8 cellular contexts compared by ENCODE assay signal in the genomic region with DNA sequence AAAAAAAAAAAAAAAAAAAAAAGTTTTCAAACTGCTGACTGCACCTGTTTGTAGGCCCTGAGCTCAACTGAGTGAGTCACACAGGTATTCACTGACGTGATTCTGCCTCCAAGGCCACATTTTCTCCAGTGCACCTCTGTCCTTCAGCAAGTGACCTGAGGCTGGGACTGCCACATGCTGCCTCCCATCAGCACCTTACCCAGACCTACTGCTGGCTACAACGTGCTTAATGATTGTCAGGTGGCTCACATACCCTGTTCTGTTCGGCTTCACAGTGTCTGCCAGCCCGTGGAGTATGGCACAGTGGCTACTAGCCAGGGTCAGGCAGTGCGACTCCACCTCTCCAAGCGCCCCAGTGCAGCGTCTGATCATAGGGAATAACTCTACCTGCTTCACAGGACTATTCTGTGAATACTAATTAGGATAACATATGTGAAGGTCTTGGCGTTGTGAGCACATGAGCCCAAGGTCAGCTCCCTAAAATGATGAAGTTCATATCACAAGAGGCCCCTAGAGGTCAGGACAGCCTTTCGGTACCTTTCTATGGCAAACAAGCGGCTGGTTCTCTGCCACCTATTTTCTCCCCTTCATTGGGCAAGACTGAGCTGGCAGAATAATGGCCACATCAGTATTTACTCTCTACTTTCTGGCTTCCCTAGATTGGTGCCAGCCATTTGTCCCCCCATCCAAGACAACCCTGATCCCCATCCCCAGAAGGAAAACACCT. TPM values are rescaled to one million over a fixed set of nuclear protein-coding genes. Genes with fewer than 3 reads are reported as not detected.
DNase-seq lines count a peak whose midpoint lies in the region; ATAC-seq and TF ChIP-seq lines count a peak whose summit lies in the region.

No MANE protein-coding gene starts in this region.

- TF ChIP-seq EP300 in Ishikawa (IDR thresholded peaks at IDR 0.05; ENCODE audit: borderline replicate concordance), result no peak

- H3K36me3 ChIP-seq in BLaER1 treated with 17β-estradiol and CSF1 and Interleukin-3, amounts not matched to agents 10 nM and 100 nM, result no peaks in the 10 kb centered on the region
- H3K36me3 ChIP-seq in SU-DHL-6 (ENCODE audit: low read length), result no peaks in the 10 kb centered on the region

- H2AFZ ChIP-seq in SU-DHL-6 (ENCODE audit: low read depth, low read length, severe bottlenecking), result no peak overlapping the region

- peak overlapping the region in 9 of 11 experiments; percentile 2 to 91 (median 80); a peak in 13 of 22 replicates for H3K4me2 ChIP-seq in BLaER1 treated with 17β-estradiol and CSF1 and Interleukin-3, amounts not matched to agents 10 nM and 100 nM
- H3K4me2 ChIP-seq in SU-DHL-6 (ENCODE audit: low read depth, low read length, poor library complexity, severe bottlenecking), result no peak overlapping the region

- TF ChIP-seq CTCF in SU-DHL-6 (IDR thresholded peaks at IDR 0.05; ENCODE audit: insufficient read depth, low read length, poor library complexity, severe bottlenecking), result peak; percentile 14

- intact Hi-C loops in left colon (cut with DNase I, micrococcal nuclease), result no loop called here

- H4K20me1 ChIP-seq in BLaER1 treated with 17β-estradiol and CSF1 and Interleukin-3, amounts not matched to agents 10 nM and 100 nM, result no peaks in the 10 kb centered on the region
- H4K20me1 ChIP-seq in SU-DHL-6 (ENCODE audit: low read depth, low read length), result no peaks in the 10 kb centered on the region

- DNase-seq in left colon, result no peak
- no peak for DNase-seq in iPS-NIHi11 (ENCODE audit: low spot score)

- peaks cover 47 to 100% (median 98%) of the 10 kb centered on the region in 10 experiments for H3K4me1 ChIP-seq in BLaER1 treated with 17β-estradiol and CSF1 and Interleukin-3, amounts not matched to agents 10 nM and 100 nM

- no peaks in the 10 kb centered on the region for H3K79me2 ChIP-seq in SU-DHL-6 (ENCODE audit: insufficient read depth, low read length)

- ATAC-seq in left colon (peak; percentile 65), HG03175 (IDR thresholded peaks at IDR 0.05; ENCODE audit: unreplicated experiment) (no peak), GM18870 (IDR thresholded peaks at IDR 0.05; ENCODE audit: unreplicated experiment) (no peak), GM21526 (IDR thresholded peaks at IDR 0.05; ENCODE audit: low FRiP score, unreplicated experiment) (no peak)

- peak overlapping the region in 3 of 11 experiments; percentile 23 to 52 (median 28); a peak in 4 of 22 replicates for H3K9ac ChIP-seq in BLaER1 treated with 17β-estradiol and CSF1 and Interleukin-3, amounts not matched to agents 10 nM and 100 nM
- H3K9ac ChIP-seq in SU-DHL-6 (ENCODE audit: low read length), result no peak overlapping the region

- H3K9me2 ChIP-seq in SU-DHL-6 (replicated peaks; ENCODE audit: insufficient read depth, low read length), result no peaks in the 10 kb centered on the region

- H3F3A ChIP-seq in SU-DHL-6 (ENCODE audit: insufficient read depth), result no peaks in the 10 kb centered on the region

- TF ChIP-seq RAD21 in Ishikawa (IDR thresholded peaks at IDR 0.05; ENCODE audit: low read depth), result peak; percentile 73

- no peaks in the 10 kb centered on the region for H3K9me3 ChIP-seq in BLaER1 treated with 17β-estradiol and CSF1 and Interleukin-3, amounts not matched to agents 10 nM and 100 nM (replicated peaks in 1 of 11)
- H3K9me3 ChIP-seq in SU-DHL-6 (ENCODE audit: insufficient read depth, low read length), result no peaks in the 10 kb centered on the region

- no peaks in the 10 kb centered on the region for H3K27me3 ChIP-seq in BLaER1 treated with 17β-estradiol and CSF1 and Interleukin-3, amounts not matched to agents 10 nM and 100 nM
- H3K27me3 ChIP-seq in SU-DHL-6 (ENCODE audit: low read length), result no peaks in the 10 kb centered on the region

- no peak overlapping the region for H3K4me3 ChIP-seq in BLaER1 treated with 17β-estradiol and CSF1 and Interleukin-3, amounts not matched to agents 10 nM and 100 nM
- H3K4me3 ChIP-seq in SU-DHL-6 (ENCODE audit: insufficient read depth, low read length, poor library complexity, severe bottlenecking), result no peak overlapping the region

- H3K27ac ChIP-seq in BLaER1 treated with 17β-estradiol and CSF1 and Interleukin-3, amounts not matched to agents 10 nM and 100 nM, result peak overlapping the region in 8 of 11 experiments; percentile 22 to 98 (median 92); a peak in 13 of 22 replicates
- H3K27ac ChIP-seq in SU-DHL-6 (ENCODE audit: low read depth, low read length), result no peak overlapping the region

TF ChIP-seq in Ishikawa, 13 proteins besides CTCF, POLR2A, EP300 and RAD21:
- TF ChIP-seq TEAD4 (IDR thresholded peaks at IDR 0.05) (no peak), YY1 (IDR thresholded peaks at IDR 0.05; ENCODE audit: low read depth) (no peak), TCF12 (IDR thresholded peaks at IDR 0.05; ENCODE audit: low read depth) (no peak), EGR1 (IDR thresholded peaks at IDR 0.05) (no peak)
- TF ChIP-seq, protein P1, sequence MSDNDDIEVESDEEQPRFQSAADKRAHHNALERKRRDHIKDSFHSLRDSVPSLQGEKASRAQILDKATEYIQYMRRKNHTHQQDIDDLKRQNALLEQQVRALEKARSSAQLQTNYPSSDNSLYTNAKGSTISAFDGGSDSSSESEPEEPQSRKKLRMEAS (IDR thresholded peaks at IDR 0.05), result peak; percentile 21; the same call in 1 of the 2 replicates

RNA-seq across cellular contexts. Expression of gene RIPOR3, which starts 28.1 kb away (rescaled TPM):
- total RNA-seq in left colon, result 1 to 10 TPM; 3.2 to 3.9 TPM
